Comparison of ENCODE assay signal across 20 cellular contexts in genomic region chr3:84755860-84756259, GRCh38.
A peak's percentile ranks its signal among the peaks of the same experiment; 100 is the strongest.
DNase-seq lines count a peak whose midpoint lies in the region; ATAC-seq and TF ChIP-seq lines count a peak whose summit lies in the region.
"Had no signal": no experiment of that assay in that cellular context is flagged by ENCODE, and none has a peak within 500 bp of the region (broad histone marks: within the 10 kb centered on the region; RNA-seq: fewer than 3 reads in every experiment).

No MANE protein-coding gene starts in this region.

- DNase-seq in MV-4-11 (lab: John Stamatoyannopoulos, UW) (peak; percentile 82), NOMO-1 treated with DMSO at 0.1 percent for 48 hours (lab: John Stamatoyannopoulos, UW; ENCODE audit: unreplicated experiment) (peak; percentile 80), coronary artery (ENCODE audit: low spot score) (peak; percentile 54), NCI-H446 (lab: John Stamatoyannopoulos, UW) (no peak), erythroblast (lab: John Stamatoyannopoulos, UW) (no peak)
- DNase-seq: BE2C, DMS79 treated with DMSO at 0.1 percent for 48 hours, HCEC 1CT, IMR-90, NCI-H1048, NCI-H1417 treated with DMSO at 0.1 percent for 48 hours, NCI-H187, NCI-H510A, PC-3, SHP77 had no signal

- H3K4me3 ChIP-seq in coronary artery = no peak overlapping the region
- H3K4me3 ChIP-seq: GM23338 had no signal

- no peaks in the 10 kb centered on the region for H3K4me1 Mint-ChIP-seq in stimulated activated memory B cell treated with anti-CD40 and anti-IgM and Interleukin-4, amounts not matched to agents 10 μg/mL and 1 μg/mL and 100 μg/mL, for 72 hours
- H3K4me1 Mint-ChIP-seq: GM23338 had no signal

- H3K9me3 Mint-ChIP-seq in stimulated activated memory B cell treated with anti-CD40 and anti-IgM and Interleukin-4, amounts not matched to agents 10 μg/mL and 1 μg/mL and 100 μg/mL, for 72 hours = peaks cover 8% of the 10 kb centered on the region

- peak; percentile 34 for ATAC-seq in stimulated activated memory B cell treated with anti-CD40 and anti-IgM and Interleukin-4, amounts not matched to agents 10 μg/mL and 1 μg/mL and 100 μg/mL, for 72 hours
- ATAC-seq in HG03378 (IDR thresholded peaks at IDR 0.05; ENCODE audit: unreplicated experiment) = no peak
- ATAC-seq: GM23338, PC-3 had no signal

- TF ChIP-seq POLR2A in erythroblast (IDR thresholded peaks at IDR 0.05; ENCODE audit: low read length) = no peak

- H3K4me3 Mint-ChIP-seq in stimulated activated memory B cell treated with anti-CD40 and anti-IgM and Interleukin-4, amounts not matched to agents 10 μg/mL and 1 μg/mL and 100 μg/mL, for 72 hours = no peak overlapping the region
- H3K4me3 Mint-ChIP-seq: GM23338; T-helper 1 cell treated with Interleukin-12 subunit alpha and Interleukin-12 subunit beta and Interleukin-4 antibody, amounts not matched to agents 30 μg/mL and 1 μg/mL, for 36 hours had no signal

- TF ChIP-seq CTCF in coronary artery (IDR thresholded peaks at IDR 0.05) = no peak

- H3K36me3 Mint-ChIP-seq in stimulated activated memory B cell treated with anti-CD40 and anti-IgM and Interleukin-4, amounts not matched to agents 10 μg/mL and 1 μg/mL and 100 μg/mL, for 72 hours = no peaks in the 10 kb centered on the region

- no peaks in the 10 kb centered on the region for H3K27me3 Mint-ChIP-seq in stimulated activated memory B cell treated with anti-CD40 and anti-IgM and Interleukin-4, amounts not matched to agents 10 μg/mL and 1 μg/mL and 100 μg/mL, for 72 hours

- no peak overlapping the region for H3K27ac ChIP-seq in coronary artery
- H3K27ac ChIP-seq: KMS-11 had no signal

- H3K27ac Mint-ChIP-seq in stimulated activated memory B cell treated with anti-CD40 and anti-IgM and Interleukin-4, amounts not matched to agents 10 μg/mL and 1 μg/mL and 100 μg/mL, for 72 hours = no peak overlapping the region
- H3K27ac Mint-ChIP-seq: GM23338; T-helper 1 cell treated with Interleukin-12 subunit alpha and Interleukin-12 subunit beta and Interleukin-4 antibody, amounts not matched to agents 30 μg/mL and 1 μg/mL, for 36 hours had no signal

Comparison
In these comparisons a context has a peak if more than half of its experiments do, and no peak if none do; other contexts are left out.
1. DNase-seq: peak in MV-4-11 (single experiment), NOMO-1 treated with DMSO at 0.1 percent for 48 hours (single experiment) and coronary artery (single experiment); none in NCI-H446 (0 of 2) and erythroblast (0 of 2).